ENCODE assay signal across 10 cellular contexts in the genomic region with DNA sequence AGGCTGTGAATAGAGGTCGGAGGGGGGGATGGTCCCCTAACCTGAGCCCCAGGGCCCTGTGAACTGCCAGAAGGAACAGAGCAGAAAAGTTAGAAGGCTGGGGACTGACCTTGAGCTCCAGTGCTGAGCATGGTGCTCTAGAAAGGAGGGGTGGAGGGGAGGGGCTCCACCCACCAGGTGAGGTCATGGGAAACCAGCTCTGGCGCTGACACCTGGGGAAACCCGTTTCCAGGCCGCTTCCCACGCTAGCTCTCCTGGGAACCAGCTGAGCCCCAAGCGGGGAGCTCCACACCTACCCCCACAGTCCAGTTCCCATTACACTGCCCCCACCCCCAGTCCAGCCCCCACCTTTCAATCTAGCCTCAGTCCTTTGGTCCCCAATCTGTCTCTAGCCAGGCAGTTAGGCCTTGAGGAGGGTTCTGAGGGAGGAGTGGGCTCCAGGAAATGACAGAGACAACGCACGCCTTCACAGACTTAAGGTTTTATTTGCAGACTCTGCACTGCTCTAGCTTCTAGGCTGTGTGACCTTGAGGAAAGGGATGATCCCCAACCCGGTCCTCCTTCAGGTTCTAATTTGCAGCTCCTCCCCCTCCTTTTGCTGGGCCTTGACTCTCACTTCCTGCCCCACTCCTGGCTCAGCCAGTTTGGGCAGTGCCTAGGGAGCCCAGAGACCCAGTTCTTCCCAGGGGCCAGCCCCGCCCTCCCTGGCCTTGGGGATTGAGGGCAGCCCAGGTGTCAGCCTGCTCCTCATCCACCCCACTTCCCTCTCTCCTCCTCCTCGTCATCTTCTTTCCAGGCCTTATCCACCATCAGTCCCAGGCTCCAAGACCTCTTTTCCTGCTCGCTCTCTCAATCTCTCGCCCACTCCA. TPM values are rescaled to one million over a fixed set of nuclear protein-coding genes. Genes with fewer than 3 reads are reported as not detected.
DNase-seq lines count a peak whose midpoint lies in the region; ATAC-seq and FAIRE-seq lines count a peak whose summit lies in the region.
"Had no signal": no experiment of that assay in that cellular context is flagged by ENCODE, and none has a peak within 500 bp of the region (broad histone marks: within the 10 kb centered on the region; RNA-seq: fewer than 3 reads in every experiment).

No MANE protein-coding gene starts in this region.

- H3K4me1 Mint-ChIP-seq in T-helper 1 cell treated with Interleukin-12 subunit alpha and Interleukin-12 subunit beta and Interleukin-4 antibody, amounts not matched to agents 30 μg/mL and 1 μg/mL, for 36 hours (ENCODE audit: low read depth): peaks cover 21% of the 10 kb centered on the region
- H3K4me1 Mint-ChIP-seq in central memory CD8-positive, alpha-beta T cell: peaks cover 6% of the 10 kb centered on the region

- H3K9me3 Mint-ChIP-seq in T-helper 1 cell treated with Interleukin-12 subunit alpha and Interleukin-12 subunit beta and Interleukin-4 antibody, amounts not matched to agents 30 μg/mL and 1 μg/mL, for 36 hours: no peaks in the 10 kb centered on the region
- no peaks in the 10 kb centered on the region for H3K9me3 Mint-ChIP-seq in central memory CD8-positive, alpha-beta T cell

- H3K4me3 Mint-ChIP-seq in T-helper 1 cell treated with Interleukin-12 subunit alpha and Interleukin-12 subunit beta and Interleukin-4 antibody, amounts not matched to agents 30 μg/mL and 1 μg/mL, for 36 hours: peak overlapping the region; percentile 36
- H3K4me3 Mint-ChIP-seq in central memory CD8-positive, alpha-beta T cell: peak overlapping the region; percentile 28

- peaks cover 0 to 5% of the 10 kb centered on the region in 2 donors for H3K4me1 ChIP-seq in small intestine (ENCODE audit: control insufficient read depth in 2 of 2, insufficient read depth in 1 of 2, low read depth in 1 of 2, low read length in 1 of 2)
- H3K4me1 ChIP-seq: HAP-1 had no signal

- WGBS in small intestine, 3 donors: 45 to 69% (median 45%) methylated on average over 13 of the region's 13 CpGs

- peaks cover 13% of the 10 kb centered on the region for H3K27me3 Mint-ChIP-seq in T-helper 1 cell treated with Interleukin-12 subunit alpha and Interleukin-12 subunit beta and Interleukin-4 antibody, amounts not matched to agents 30 μg/mL and 1 μg/mL, for 36 hours (ENCODE audit: low read depth)
- no peaks in the 10 kb centered on the region for H3K27me3 Mint-ChIP-seq in central memory CD8-positive, alpha-beta T cell

- no peaks in the 10 kb centered on the region for H3K36me3 ChIP-seq in small intestine (ENCODE audit: control insufficient read depth in 2 of 2, insufficient read depth in 2 of 2, low read length in 2 of 2)
- H3K36me3 ChIP-seq: HAP-1 had no signal

- ATAC-seq in HG03378 (IDR thresholded peaks at IDR 0.05; ENCODE audit: unreplicated experiment) (peak; percentile 40), HG03457 (IDR thresholded peaks at IDR 0.05; ENCODE audit: unreplicated experiment) (no peak)
- no peak for ATAC-seq in central memory CD8-positive, alpha-beta T cell (replicated peaks; ENCODE audit: extremely low read depth, poor library complexity, severe bottlenecking)

- no peak overlapping the region for H3K27ac Mint-ChIP-seq in T-helper 1 cell treated with Interleukin-12 subunit alpha and Interleukin-12 subunit beta and Interleukin-4 antibody, amounts not matched to agents 30 μg/mL and 1 μg/mL, for 36 hours
- no peak overlapping the region for H3K27ac Mint-ChIP-seq in central memory CD8-positive, alpha-beta T cell (ENCODE audit: low read depth)

- no peak for FAIRE-seq in small intestine (lab: Jason Lieb, UNC)

- peaks cover 0 to 3% of the 10 kb centered on the region in 2 donors for H3K27me3 ChIP-seq in small intestine (ENCODE audit: control insufficient read depth in 2 of 2, insufficient read depth in 2 of 2, low read length in 2 of 2)

- no peak overlapping the region for H3K4me3 ChIP-seq in small intestine (ENCODE audit: low read depth in 1 of 2, low read length in 2 of 2)
- H3K4me3 ChIP-seq: HAP-1 had no signal

- DNase-seq in T-helper 1 cell (no peak), small intestine (peak; percentile 62), medulla oblongata (ENCODE audit: extremely low spot score) (no peak), NCI-H2107 (lab: John Stamatoyannopoulos, UW) (no peak)
- DNase-seq in central memory CD8-positive, alpha-beta T cell (ENCODE audit: low spot score in 2 of 2): no peak
- DNase-seq: NCI-H1694 had no signal

- H3K9me3 ChIP-seq in small intestine (ENCODE audit: control insufficient read depth, low read depth): no peaks in the 10 kb centered on the region
- H3K9me3 ChIP-seq: HAP-1 had no signal

- H3K36me3 Mint-ChIP-seq in T-helper 1 cell treated with Interleukin-12 subunit alpha and Interleukin-12 subunit beta and Interleukin-4 antibody, amounts not matched to agents 30 μg/mL and 1 μg/mL, for 36 hours (ENCODE audit: low read depth): peaks cover 1% of the 10 kb centered on the region
- peaks cover 2% of the 10 kb centered on the region for H3K36me3 Mint-ChIP-seq in central memory CD8-positive, alpha-beta T cell (ENCODE audit: insufficient read depth)

- no peak overlapping the region for H3K27ac ChIP-seq in small intestine (ENCODE audit: low read depth in 1 of 2, low read length in 1 of 2)

RNA-seq across cellular contexts. Expression of gene RHOV, which starts 2.1 kb away (rescaled TPM):
- 1 to 10 TPM in 2 of 3 donors, under 1 TPM in 1; 0.67 to 1.9 (median 1.8) TPM for polyA plus RNA-seq in small intestine

RNA-seq across cellular contexts. Expression of gene VPS18, which starts 22.3 kb away (rescaled TPM):
- 10 to 100 TPM in 2 of 3 donors, 1 to 10 TPM in 1; 7.6 to 11.2 (median 10.3) TPM for polyA plus RNA-seq in small intestine

RNA-seq across cellular contexts. Expression of gene SPINT1, which starts 28.1 kb away (rescaled TPM):
- polyA plus RNA-seq in small intestine: 100 to 1,000 TPM in 2 of 3 donors, 10 to 100 TPM in 1; 85.0 to 258 (median 170) TPM

RNA-seq across cellular contexts. Expression of gene PPP1R14D, which starts 43.5 kb away (rescaled TPM):
- polyA plus RNA-seq in small intestine: 100 to 1,000 TPM; 104 to 348 (median 348) TPM

RNA-seq across cellular contexts. Expression of gene DLL4, which starts 57.2 kb away (rescaled TPM):
- 10 to 100 TPM in 1 of 3 donors, 1 to 10 TPM in 1, under 1 TPM in 1; 0.81 to 13.2 (median 1.3) TPM for polyA plus RNA-seq in small intestine
